In genomic region chr2:197306691-197307030, GRCh38 we compare ENCODE assay signal across 8 cellular contexts. TPM values are rescaled to one million over a fixed set of nuclear protein-coding genes. Genes with fewer than 3 reads are reported as not detected.
DNase-seq lines count a peak whose midpoint lies in the region; ATAC-seq and TF ChIP-seq lines count a peak whose summit lies in the region.

No MANE protein-coding gene starts in this region.

- intact Hi-C loops in activated CD4-positive, alpha-beta T cell treated with anti-CD3 and anti-CD28 coated beads, Interleukin-2, amount 10 ng/mL, durations not matched to agents 24 days and 14 days (cut with micrococcal nuclease), result loop anchor here (5.0 to 10.0 kb wide), 4 partner anchors 126 to 1762 kb away; partner anchors contain the start of gene PGAP1
- intact Hi-C loops in activated CD8-positive, alpha-beta T cell treated with anti-CD3 and anti-CD28 coated beads for 36 hours (cut with micrococcal nuclease), result loop anchor here (5.0 kb wide), 1 partner anchor 194 kb away; no protein-coding TSS in a partner anchor

- peaks cover 36% of the 10 kb centered on the region for H3K36me3 Mint-ChIP-seq in activated CD4-positive, alpha-beta T cell treated with anti-CD3 and anti-CD28 coated beads, Interleukin-2, amount 10 ng/mL, durations not matched to agents 24 days and 14 days (ENCODE audit: low read depth)
- H3K36me3 Mint-ChIP-seq in activated CD8-positive, alpha-beta T cell treated with anti-CD3 and anti-CD28 coated beads for 36 hours (ENCODE audit: low read depth), result peaks cover 57% of the 10 kb centered on the region

- no peaks in the 10 kb centered on the region for H3K27me3 Mint-ChIP-seq in activated CD4-positive, alpha-beta T cell treated with anti-CD3 and anti-CD28 coated beads, Interleukin-2, amount 10 ng/mL, durations not matched to agents 24 days and 14 days
- H3K27me3 Mint-ChIP-seq in activated CD8-positive, alpha-beta T cell treated with anti-CD3 and anti-CD28 coated beads for 36 hours, result no peaks in the 10 kb centered on the region

- ATAC-seq in activated CD8-positive, alpha-beta T cell treated with anti-CD3 and anti-CD28 coated beads for 36 hours, result no peak
- ATAC-seq in thoracic aorta (ENCODE audit: insufficient number of reproducible peaks, low FRiP score, low read depth), result no peak
- no peak for ATAC-seq in HG03571 (IDR thresholded peaks at IDR 0.05; ENCODE audit: unreplicated experiment)

- peak; percentile 79 for DNase-seq in activated CD4-positive, alpha-beta T cell treated with anti-CD3 and anti-CD28 coated beads, Interleukin-2, amount 10 ng/mL, durations not matched to agents 24 days and 14 days
- DNase-seq in activated CD4-positive, alpha-beta T cell treated with anti-CD3 and anti-CD28 coated beads, Interleukin-2, amount 50 U/mL, for 4 hours, result no peak
- DNase-seq in activated CD8-positive, alpha-beta T cell treated with anti-CD3 and anti-CD28 coated beads for 36 hours, result peak; percentile 51
- no peak for DNase-seq in right atrium auricular region (ENCODE audit: low spot score)
- DNase-seq in thoracic aorta (ENCODE audit: low spot score), result peak; percentile 40
- no peak for DNase-seq in OCI-M2 (lab: John Stamatoyannopoulos, UW; ENCODE audit: unreplicated experiment)
- no peak for DNase-seq in ACHN

- no peaks in the 10 kb centered on the region for H3K9me3 Mint-ChIP-seq in activated CD4-positive, alpha-beta T cell treated with anti-CD3 and anti-CD28 coated beads, Interleukin-2, amount 10 ng/mL, durations not matched to agents 24 days and 14 days
- H3K9me3 Mint-ChIP-seq in activated CD8-positive, alpha-beta T cell treated with anti-CD3 and anti-CD28 coated beads for 36 hours, result no peaks in the 10 kb centered on the region

- H3K36me3 ChIP-seq in right atrium auricular region (no peaks in the 10 kb centered on the region), thoracic aorta (no peaks in the 10 kb centered on the region)

- no peak for TF ChIP-seq CTCF in activated CD8-positive, alpha-beta T cell treated with anti-CD3 and anti-CD28 coated beads for 36 hours (IDR thresholded peaks at IDR 0.05)
- TF ChIP-seq CTCF in right atrium auricular region (IDR thresholded peaks at IDR 0.05) (no peak), thoracic aorta (IDR thresholded peaks at IDR 0.05) (no peak)

- no peaks in the 10 kb centered on the region for H3K27me3 ChIP-seq in right atrium auricular region
- no peaks in the 10 kb centered on the region for H3K27me3 ChIP-seq in thoracic aorta (replicated peaks; ENCODE audit: insufficient read depth)

- peak overlapping the region; percentile 62 to 65 for H3K27ac ChIP-seq in right atrium auricular region
- peak overlapping the region; percentile 64 to 89 for H3K27ac ChIP-seq in thoracic aorta

- H3K4me3 Mint-ChIP-seq in activated CD4-positive, alpha-beta T cell treated with anti-CD3 and anti-CD28 coated beads, Interleukin-2, amount 10 ng/mL, durations not matched to agents 24 days and 14 days, result peak overlapping the region; percentile 90
- peak overlapping the region; percentile 96 for H3K4me3 Mint-ChIP-seq in activated CD8-positive, alpha-beta T cell treated with anti-CD3 and anti-CD28 coated beads for 36 hours

- POLR2A ChIA-PET in activated CD8-positive, alpha-beta T cell treated with anti-CD3 and anti-CD28 coated beads for 36 hours (lab: Charles Lee), result interaction anchor here (0.6 to 7.8 kb wide), 10 partner anchors 12 to 147 kb away, joined by 3 to 52 read pairs (median 4); no protein-coding TSS in a partner anchor

- H3K27ac Mint-ChIP-seq in activated CD4-positive, alpha-beta T cell treated with anti-CD3 and anti-CD28 coated beads, Interleukin-2, amount 10 ng/mL, durations not matched to agents 24 days and 14 days, result peak overlapping the region; percentile 91
- H3K27ac Mint-ChIP-seq in activated CD8-positive, alpha-beta T cell treated with anti-CD3 and anti-CD28 coated beads for 36 hours, result peak overlapping the region; percentile 99

- in situ Hi-C loops in ACHN (cut with HindIII; ENCODE audit: low pct_ligation_motif_present, low pct_unique_long_range_greater_than_20kb, low sequenced_read_pairs), result no loop called here

- H3K4me1 Mint-ChIP-seq in activated CD4-positive, alpha-beta T cell treated with anti-CD3 and anti-CD28 coated beads, Interleukin-2, amount 10 ng/mL, durations not matched to agents 24 days and 14 days, result peaks cover 65% of the 10 kb centered on the region
- peaks cover 59% of the 10 kb centered on the region for H3K4me1 Mint-ChIP-seq in activated CD8-positive, alpha-beta T cell treated with anti-CD3 and anti-CD28 coated beads for 36 hours (ENCODE audit: low read depth)

- CTCF ChIA-PET in activated CD8-positive, alpha-beta T cell treated with anti-CD3 and anti-CD28 coated beads for 36 hours (lab: Charles Lee), result interaction anchor here (1.0 to 4.6 kb wide), 6 partner anchors 50 to 193 kb away, joined by 3 to 33 read pairs (median 3); no protein-coding TSS in a partner anchor

- H3K4me3 ChIP-seq in right atrium auricular region (no peak overlapping the region), thoracic aorta (peak overlapping the region; percentile 32)

- peaks cover 0 to 31% of the 10 kb centered on the region in 2 donors for H3K4me1 ChIP-seq in right atrium auricular region
- H3K4me1 ChIP-seq in thoracic aorta (ENCODE audit: control insufficient read depth in 1 of 2, low read depth in 2 of 2), result peaks cover 21 to 60% of the 10 kb centered on the region in 2 donors

- H3K9me3 ChIP-seq in right atrium auricular region (no peaks in the 10 kb centered on the region), thoracic aorta (no peaks in the 10 kb centered on the region)

RNA-seq across cellular contexts. Expression of gene ANKRD44, which starts 3.9 kb away (rescaled TPM):
- total RNA-seq in activated CD4-positive, alpha-beta T cell treated with anti-CD3 and anti-CD28 coated beads, Interleukin-2, amount 10 ng/mL, durations not matched to agents 24 days and 14 days, result 130 and 147 TPM in 2 replicates
- 100 to 1,000 TPM; 131 to 132 TPM for total RNA-seq in activated CD8-positive, alpha-beta T cell treated with anti-CD3 and anti-CD28 coated beads for 36 hours
- 10 to 100 TPM in 1 of 2 donors, 1 to 10 TPM in 1; 7.0 to 10.1 TPM for total RNA-seq in right atrium auricular region
- total RNA-seq in thoracic aorta, result 10 to 100 TPM; 57.8 to 93.4 TPM

Comparison
In these comparisons a context has a peak if more than half of its experiments do, and no peak if none do; other contexts are left out.
1. DNase-seq: peak in activated CD4-positive, alpha-beta T cell treated with anti-CD3 and anti-CD28 coated beads, Interleukin-2, amount 10 ng/mL, durations not matched to agents 24 days and 14 days (single experiment), activated CD8-positive, alpha-beta T cell treated with anti-CD3 and anti-CD28 coated beads for 36 hours (single experiment) and thoracic aorta (single experiment); none in activated CD4-positive, alpha-beta T cell treated with anti-CD3 and anti-CD28 coated beads, Interleukin-2, amount 50 U/mL, for 4 hours (0 of 2), right atrium auricular region (single experiment), OCI-M2 (single experiment) and ACHN (single experiment).
2. RNA of gene ANKRD44, which starts 3.9 kb away (total RNA-seq): 130 to 147 TPM in activated CD4-positive, alpha-beta T cell treated with anti-CD3 and anti-CD28 coated beads, Interleukin-2, amount 10 ng/mL, durations not matched to agents 24 days and 14 days, 131 to 132 TPM in activated CD8-positive, alpha-beta T cell treated with anti-CD3 and anti-CD28 coated beads for 36 hours and 57.8 to 93.4 TPM in thoracic aorta; 7.0 to 10.1 TPM in right atrium auricular region; every median in the first group is over 4 times any median in the second.